In the genomic region with DNA sequence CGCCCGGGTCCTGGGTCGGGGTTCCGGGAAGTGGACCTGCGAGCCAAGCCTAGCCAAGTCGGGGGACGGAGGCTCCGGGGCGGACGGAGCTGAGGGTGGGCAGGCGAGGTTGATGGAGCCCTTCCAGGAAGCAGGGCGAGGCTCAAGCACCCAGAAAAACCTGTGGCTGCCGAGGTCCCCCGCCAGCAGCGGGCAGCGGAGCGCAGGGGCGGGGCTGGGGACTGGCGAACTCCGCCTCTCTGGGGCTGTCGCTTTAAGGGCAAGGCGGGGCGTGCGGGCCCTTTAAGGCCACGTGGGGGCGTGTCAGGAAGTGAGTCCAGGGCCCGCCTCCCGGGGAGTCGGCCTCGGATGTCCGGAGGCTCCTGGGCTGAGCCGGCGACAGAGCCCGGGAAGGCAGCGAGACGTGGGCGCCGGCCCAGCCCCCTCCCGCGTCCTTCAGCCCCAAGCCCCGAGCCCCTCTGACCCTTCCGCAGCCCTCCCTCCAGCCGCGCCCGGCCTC, we compare ENCODE assay signal across 8 cellular contexts. TPM values are rescaled to one million over a fixed set of nuclear protein-coding genes. Genes with fewer than 3 reads are reported as not detected.
DNase-seq lines count a peak whose midpoint lies in the region; ATAC-seq and TF ChIP-seq lines count a peak whose summit lies in the region.

Gene SLC35C1 (plus strand): TSS at position 344 of the 499 bp plus-strand sequence. CDS start 653 bp downstream, outside the sequence.

- H3K4me3 ChIP-seq in liver (ENCODE audit: low read depth in 1 of 3, low read length in 3 of 3), result peak within 1 kb of the TSS; percentile 55 to 97 (median 88)

- peaks cover 3 to 14% (median 6%) of the 10 kb centered on the region in 4 donors for H3K36me3 ChIP-seq in liver (ENCODE audit: control insufficient read depth in 4 of 4, insufficient read depth in 3 of 4, low read depth in 1 of 4, low read length in 3 of 4)

- no peaks in the 10 kb centered on the region for H3K27me3 ChIP-seq in liver (ENCODE audit: control insufficient read depth in 4 of 4, insufficient read depth in 4 of 4, low read length in 3 of 4)

- TF ChIP-seq CTCF in liver (IDR thresholded peaks at IDR 0.05; ENCODE audit: low read depth, low read length, missing input control), result no peak

- H3K36me3 Mint-ChIP-seq in dendritic cell treated with granulocyte-macrophage colony-stimulating factor and Interleukin-4, amounts not matched to agents 40 ng/mL and 50 ng/mL, for 4 days (ENCODE audit: low read depth), result peaks cover 50% of the 10 kb centered on the region

- H3K27ac ChIP-seq in liver (ENCODE audit: low read depth in 1 of 2, low read length in 2 of 2), result peak within 1 kb of the TSS; percentile 97 to 98

- ATAC-seq in GM19324 (IDR thresholded peaks at IDR 0.05; ENCODE audit: low FRiP score, unreplicated experiment) (peak; percentile 92), HG03469 (IDR thresholded peaks at IDR 0.05; ENCODE audit: unreplicated experiment) (peak; percentile 87)

- intact Hi-C loops in dendritic cell treated with granulocyte-macrophage colony-stimulating factor and Interleukin-4, amounts not matched to agents 40 ng/mL and 50 ng/mL, for 4 days (cut with micrococcal nuclease), result loop anchor here (1.0 to 10.0 kb wide), 3 partner anchors 42 to 1240 kb away; partner anchors contain the start of genes CD82, CRY2 and PRDM11

- H3K4me3 Mint-ChIP-seq in dendritic cell treated with granulocyte-macrophage colony-stimulating factor and Interleukin-4, amounts not matched to agents 40 ng/mL and 50 ng/mL, for 4 days, result peak within 1 kb of the TSS; percentile 90

- peak within 1 kb of the TSS; percentile 76 to 95 for H3K9ac ChIP-seq in liver (ENCODE audit: low read depth in 1 of 2, low read length in 2 of 2)

- peaks cover 3% of the 10 kb centered on the region for H3K27me3 Mint-ChIP-seq in dendritic cell treated with granulocyte-macrophage colony-stimulating factor and Interleukin-4, amounts not matched to agents 40 ng/mL and 50 ng/mL, for 4 days

- H3K9me3 Mint-ChIP-seq in dendritic cell treated with granulocyte-macrophage colony-stimulating factor and Interleukin-4, amounts not matched to agents 40 ng/mL and 50 ng/mL, for 4 days, result no peaks in the 10 kb centered on the region

- 1% methylated on average over 45 of the region's 45 CpGs for WGBS in liver

- TF ChIP-seq RAD21 in liver (IDR thresholded peaks at IDR 0.05), result peak; percentile 37 to 52

- H3K4me1 ChIP-seq in liver (ENCODE audit: control insufficient read depth in 4 of 4, insufficient read depth in 4 of 4, low read length in 3 of 4), result peaks cover 14 to 52% (median 33%) of the 10 kb centered on the region in 4 donors

- peaks cover 52% of the 10 kb centered on the region for H3K4me1 Mint-ChIP-seq in dendritic cell treated with granulocyte-macrophage colony-stimulating factor and Interleukin-4, amounts not matched to agents 40 ng/mL and 50 ng/mL, for 4 days (ENCODE audit: low read depth)

- H3K27ac Mint-ChIP-seq in dendritic cell treated with granulocyte-macrophage colony-stimulating factor and Interleukin-4, amounts not matched to agents 40 ng/mL and 50 ng/mL, for 4 days, result peak within 1 kb of the TSS; percentile 97

- DNase-seq in C1 segment of cervical spinal cord (lab: John Stamatoyannopoulos, UW), result peak; percentile 35 to 94 (median 88)
- peak; percentile 97 for DNase-seq in NCI-H748 (lab: John Stamatoyannopoulos, UW; ENCODE audit: unreplicated experiment)
- peak; percentile 89 to 94 for DNase-seq in activated CD4-positive, alpha-beta T cell treated with anti-CD3 and anti-CD28 coated beads, Interleukin-2, amount 50 U/mL, for 24 hours (ENCODE audit: low read depth in 1 of 2, low spot score in 1 of 2)
- peak; percentile 97 for DNase-seq in stimulated activated CD4-positive, alpha-beta T cell treated with anti-CD3 and anti-CD28 coated beads, Interleukin-4, amount 100 ng/mL, for 24 hours

- H3K9me3 ChIP-seq in liver (ENCODE audit: control insufficient read depth in 4 of 4, low read length in 3 of 4), result no peaks in the 10 kb centered on the region

TF ChIP-seq in liver, 16 proteins besides CTCF, POLR2A, EP300 and RAD21:
- TF ChIP-seq SP1 (IDR thresholded peaks at IDR 0.05) (peak; percentile 68), HNF4A (conservative IDR thresholded peaks at IDR 0.05) (peak in 1 of 2 donors; percentile 2), TAF1 (conservative IDR thresholded peaks at IDR 0.05) (peak; percentile 75), GABPA (IDR thresholded peaks at IDR 0.05 in 1 of 2, conservative IDR thresholded peaks at IDR 0.05 in 1 of 2) (peak in 1 of 2 donors; percentile 66), EGR1 (IDR thresholded peaks at IDR 0.05; ENCODE audit: low read depth in 2 of 2) (no peak), YY1 (IDR thresholded peaks at IDR 0.05) (peak; percentile 51), FOXA1 (IDR thresholded peaks at IDR 0.05) (no peak), RXRA (IDR thresholded peaks at IDR 0.05) (peak; percentile 59), MAX (IDR thresholded peaks at IDR 0.05) (peak; percentile 87)
- TF ChIP-seq, protein P1, sequence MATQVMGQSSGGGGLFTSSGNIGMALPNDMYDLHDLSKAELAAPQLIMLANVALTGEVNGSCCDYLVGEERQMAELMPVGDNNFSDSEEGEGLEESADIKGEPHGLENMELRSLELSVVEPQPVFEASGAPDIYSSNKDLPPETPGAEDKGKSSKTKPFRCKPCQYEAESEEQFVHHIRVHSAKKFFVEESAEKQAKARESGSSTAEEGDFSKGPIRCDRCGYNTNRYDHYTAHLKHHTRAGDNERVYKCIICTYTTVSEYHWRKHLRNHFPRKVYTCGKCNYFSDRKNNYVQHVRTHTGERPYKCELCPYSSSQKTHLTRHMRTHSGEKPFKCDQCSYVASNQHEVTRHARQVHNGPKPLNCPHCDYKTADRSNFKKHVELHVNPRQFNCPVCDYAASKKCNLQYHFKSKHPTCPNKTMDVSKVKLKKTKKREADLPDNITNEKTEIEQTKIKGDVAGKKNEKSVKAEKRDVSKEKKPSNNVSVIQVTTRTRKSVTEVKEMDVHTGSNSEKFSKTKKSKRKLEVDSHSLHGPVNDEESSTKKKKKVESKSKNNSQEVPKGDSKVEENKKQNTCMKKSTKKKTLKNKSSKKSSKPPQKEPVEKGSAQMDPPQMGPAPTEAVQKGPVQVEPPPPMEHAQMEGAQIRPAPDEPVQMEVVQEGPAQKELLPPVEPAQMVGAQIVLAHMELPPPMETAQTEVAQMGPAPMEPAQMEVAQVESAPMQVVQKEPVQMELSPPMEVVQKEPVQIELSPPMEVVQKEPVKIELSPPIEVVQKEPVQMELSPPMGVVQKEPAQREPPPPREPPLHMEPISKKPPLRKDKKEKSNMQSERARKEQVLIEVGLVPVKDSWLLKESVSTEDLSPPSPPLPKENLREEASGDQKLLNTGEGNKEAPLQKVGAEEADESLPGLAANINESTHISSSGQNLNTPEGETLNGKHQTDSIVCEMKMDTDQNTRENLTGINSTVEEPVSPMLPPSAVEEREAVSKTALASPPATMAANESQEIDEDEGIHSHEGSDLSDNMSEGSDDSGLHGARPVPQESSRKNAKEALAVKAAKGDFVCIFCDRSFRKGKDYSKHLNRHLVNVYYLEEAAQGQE (IDR thresholded peaks at IDR 0.05), result peak; percentile 80
TF ChIP-seq in liver: peak in this region for 8.

RNA-seq across cellular contexts. Expression of gene SLC35C1, which starts in this region (rescaled TPM):
- 10 to 100 TPM in 1 of 2 donors, 1 to 10 TPM in 1; 2.5 to 36.5 TPM for total RNA-seq in liver
- polyA plus RNA-seq in liver, result 10 to 100 TPM; 55.8 to 82.0 TPM

Comparison
In these comparisons a context has a peak if more than half of its experiments do, and no peak if none do; other contexts are left out.
1. Peak in every context shown above with its lines: DNase-seq, ATAC-seq, H3K4me3 ChIP-seq and H3K27ac ChIP-seq.